In genomic region chr1:21871943-21872342, GRCh38 we compare ENCODE assay signal across 27 cellular contexts. TPM values are rescaled to one million over a fixed set of nuclear protein-coding genes. Genes with fewer than 3 reads are reported as not detected.
DNase-seq lines count a peak whose midpoint lies in the region; ATAC-seq, FAIRE-seq and TF ChIP-seq lines count a peak whose summit lies in the region.
"Had no signal": no experiment of that assay in that cellular context is flagged by ENCODE, and none has a peak within 500 bp of the region (broad histone marks: within the 10 kb centered on the region; RNA-seq: fewer than 3 reads in every experiment).

No MANE protein-coding gene starts in this region.

- TF ChIP-seq CTCF in PC-9 (conservative IDR thresholded peaks at IDR 0.05) (no peak), BE2C (IDR thresholded peaks at IDR 0.05; ENCODE audit: low read depth, low read length) (no peak)
- no peak for TF ChIP-seq CTCF in CD8-positive, alpha-beta T cell (IDR thresholded peaks at IDR 0.05)
- no peak for TF ChIP-seq CTCF in CD4-positive, alpha-beta T cell (IDR thresholded peaks at IDR 0.05)

- CTCF ChIA-PET in PC-9 (lab: Charles Lee): no interaction called here
- CTCF ChIA-PET in CD8-positive, alpha-beta T cell (lab: Charles Lee): no interaction called here
- CTCF ChIA-PET in CD4-positive, alpha-beta T cell (lab: Charles Lee): no interaction called here

- H3F3A ChIP-seq in PC-9 (ENCODE audit: insufficient read depth, low read depth): peaks cover 13% of the 10 kb centered on the region

- intact Hi-C loops in PC-9 (cut with micrococcal nuclease; ENCODE audit: unreplicated experiment): loop anchor here (1.0 to 5.0 kb wide), 2 partner anchors 65 to 85 kb away; partner anchors contain the start of gene HSPG2
- intact Hi-C loops in CD8-positive, alpha-beta T cell (cut with DNase I, micrococcal nuclease): no loop called here
- intact Hi-C loops in CD4-positive, alpha-beta T cell (cut with DNase I, micrococcal nuclease): no loop called here

- no TSS peak for BruUV-seq in PC-9 (replicated peaks; lab: Mats Ljungman, UMichigan)

- no peaks in the 10 kb centered on the region for H3K79me2 ChIP-seq in PC-9 (ENCODE audit: low read depth)

- no peaks in the 10 kb centered on the region for H3K9me3 ChIP-seq in PC-9 (ENCODE audit: insufficient read depth, low read depth)
- H3K9me3 ChIP-seq in BE2C: no peaks in the 10 kb centered on the region
- H3K9me3 ChIP-seq in CD8-positive, alpha-beta T cell (ENCODE audit: low read length): no peaks in the 10 kb centered on the region
- H3K9me3 ChIP-seq in CD4-positive, alpha-beta T cell (ENCODE audit: control insufficient read depth, low read length): no peaks in the 10 kb centered on the region
- H3K9me3 ChIP-seq: Caco-2, heart left ventricle, vagina had no signal

- POLR2A ChIA-PET in PC-9 (lab: Charles Lee; ENCODE audit: unreplicated experiment): no interaction called here
- POLR2A ChIA-PET in CD8-positive, alpha-beta T cell (lab: Charles Lee): no interaction called here
- POLR2A ChIA-PET in CD4-positive, alpha-beta T cell (lab: Charles Lee): no interaction called here

- ATAC-seq in esophagus mucosa: peak; percentile 24
- ATAC-seq in stimulated activated naive B cell treated with anti-CD40 and anti-IgM and Interleukin-4, amounts not matched to agents 10 μg/mL and 1 μg/mL and 100 μg/mL, for 72 hours (replicated peaks): no peak
- ATAC-seq in CD8-positive, alpha-beta T cell: no peak
- ATAC-seq in CD4-positive, alpha-beta T cell (ENCODE audit: poor library complexity): no peak
- no peak for ATAC-seq in HG03159 (IDR thresholded peaks at IDR 0.05; ENCODE audit: unreplicated experiment)
- ATAC-seq: GM23338; heart left ventricle; natural killer cell treated with Interleukin-12 subunit alpha and Interleukin-12 subunit beta and Interleukin-15 and Interleukin-18, amount 100 ng/mL, for 72 hours had no signal

- peaks cover 0 to 6% of the 10 kb centered on the region in 2 donors for H3K27me3 Mint-ChIP-seq in stimulated activated naive B cell treated with anti-CD40 and anti-IgM and Interleukin-4, amounts not matched to agents 10 μg/mL and 1 μg/mL and 100 μg/mL, for 72 hours
- no peaks in the 10 kb centered on the region for H3K27me3 Mint-ChIP-seq in CD8-positive, alpha-beta T cell (ENCODE audit: low read depth)
- no peaks in the 10 kb centered on the region for H3K27me3 Mint-ChIP-seq in CD4-positive, alpha-beta T cell
- H3K27me3 Mint-ChIP-seq: activated CD4-positive, alpha-beta T cell treated with anti-CD3 and anti-CD28 coated beads, Interleukin-2, amount 10 ng/mL, durations not matched to agents 7 days and 5 days; natural killer cell treated with Interleukin-12 subunit alpha and Interleukin-12 subunit beta and Interleukin-15 and Interleukin-18, amount 100 ng/mL, for 72 hours had no signal

- H3K9me2 ChIP-seq in PC-9 (ENCODE audit: insufficient read depth): no peaks in the 10 kb centered on the region

- DNase-seq in GM12891 (ENCODE audit: insufficient read length, low spot score) (no peak), PC-9 (peak; percentile 83 to 85), BE2C (no peak)
- DNase-seq in stimulated activated naive B cell treated with anti-CD40 and anti-IgM and Interleukin-4, amounts not matched to agents 10 μg/mL and 1 μg/mL and 100 μg/mL, for 72 hours: no peak
- DNase-seq in CD8-positive, alpha-beta T cell: no peak
- no peak for DNase-seq in CD4-positive, alpha-beta T cell
- DNase-seq: activated CD4-positive, alpha-beta T cell treated with anti-CD3 and anti-CD28 coated beads, Interleukin-2, amount 10 ng/mL, durations not matched to agents 7 days and 5 days; activated naive CD4-positive, alpha-beta T cell treated with anti-CD3 and anti-CD28 coated beads for 36 hours; brain microvascular endothelial cell; Caco-2; heart left ventricle; KBM-7; NCI-H1105 treated with DMSO at 0.1 percent for 48 hours; NCI-H2171; NCI-H82; stimulated activated naive CD4-positive, alpha-beta T cell treated with Interleukin-2 at 50 U/mL for 16 hours had no signal

- H3K27ac Mint-ChIP-seq in stimulated activated naive B cell treated with anti-CD40 and anti-IgM and Interleukin-4, amounts not matched to agents 10 μg/mL and 1 μg/mL and 100 μg/mL, for 72 hours: peak overlapping the region; percentile 56
- no peak overlapping the region for H3K27ac Mint-ChIP-seq in CD8-positive, alpha-beta T cell
- no peak overlapping the region for H3K27ac Mint-ChIP-seq in CD4-positive, alpha-beta T cell
- H3K27ac Mint-ChIP-seq: activated CD4-positive, alpha-beta T cell treated with anti-CD3 and anti-CD28 coated beads, Interleukin-2, amount 10 ng/mL, durations not matched to agents 7 days and 5 days; activated naive CD4-positive, alpha-beta T cell treated with anti-CD3 and anti-CD28 coated beads for 36 hours; GM23338; natural killer cell treated with Interleukin-12 subunit alpha and Interleukin-12 subunit beta and Interleukin-15 and Interleukin-18, amount 100 ng/mL, for 72 hours had no signal

- H3K27me3 ChIP-seq in PC-9 (ENCODE audit: insufficient read depth, low read depth) (no peaks in the 10 kb centered on the region), BE2C (no peaks in the 10 kb centered on the region)
- H3K27me3 ChIP-seq in CD8-positive, alpha-beta T cell (ENCODE audit: insufficient read depth, low read length): no peaks in the 10 kb centered on the region
- no peaks in the 10 kb centered on the region for H3K27me3 ChIP-seq in CD4-positive, alpha-beta T cell (ENCODE audit: control insufficient read depth, insufficient read depth, low read length)
- H3K27me3 ChIP-seq: brain microvascular endothelial cell, heart left ventricle, vagina had no signal

- peak overlapping the region; percentile 55 for H3K4me2 ChIP-seq in PC-9
- H3K4me2 ChIP-seq: GM23338 had no signal

- H3K4me3 ChIP-seq in PC-9: no peak overlapping the region
- H3K4me3 ChIP-seq in BE2C (ENCODE audit: low read depth, low read length): no peak overlapping the region
- H3K4me3 ChIP-seq in CD8-positive, alpha-beta T cell (ENCODE audit: low read depth, low read length): no peak overlapping the region
- H3K4me3 ChIP-seq: GM23338, heart left ventricle, vagina had no signal

- H3K4me3 Mint-ChIP-seq in stimulated activated naive B cell treated with anti-CD40 and anti-IgM and Interleukin-4, amounts not matched to agents 10 μg/mL and 1 μg/mL and 100 μg/mL, for 72 hours: no peak overlapping the region
- H3K4me3 Mint-ChIP-seq in CD8-positive, alpha-beta T cell: no peak overlapping the region
- H3K4me3 Mint-ChIP-seq in CD4-positive, alpha-beta T cell: no peak overlapping the region
- H3K4me3 Mint-ChIP-seq: activated CD4-positive, alpha-beta T cell treated with anti-CD3 and anti-CD28 coated beads, Interleukin-2, amount 10 ng/mL, durations not matched to agents 7 days and 5 days; activated naive CD4-positive, alpha-beta T cell treated with anti-CD3 and anti-CD28 coated beads for 36 hours; GM23338; natural killer cell treated with Interleukin-12 subunit alpha and Interleukin-12 subunit beta and Interleukin-15 and Interleukin-18, amount 100 ng/mL, for 72 hours had no signal

- H3K4me1 ChIP-seq in PC-9 (replicated peaks; ENCODE audit: insufficient read depth) (peaks cover 37% of the 10 kb centered on the region), BE2C (no peaks in the 10 kb centered on the region)
- no peaks in the 10 kb centered on the region for H3K4me1 ChIP-seq in CD8-positive, alpha-beta T cell (ENCODE audit: insufficient read depth, low read length)
- H3K4me1 ChIP-seq: Caco-2 had no signal

- H3K36me3 Mint-ChIP-seq in stimulated activated naive B cell treated with anti-CD40 and anti-IgM and Interleukin-4, amounts not matched to agents 10 μg/mL and 1 μg/mL and 100 μg/mL, for 72 hours: no peaks in the 10 kb centered on the region
- H3K36me3 Mint-ChIP-seq in CD8-positive, alpha-beta T cell: no peaks in the 10 kb centered on the region
- H3K36me3 Mint-ChIP-seq in CD4-positive, alpha-beta T cell (ENCODE audit: low read depth): no peaks in the 10 kb centered on the region
- H3K36me3 Mint-ChIP-seq: natural killer cell treated with Interleukin-12 subunit alpha and Interleukin-12 subunit beta and Interleukin-15 and Interleukin-18, amount 100 ng/mL, for 72 hours had no signal

- H4K20me1 ChIP-seq in PC-9 (ENCODE audit: insufficient read depth): no peaks in the 10 kb centered on the region

- H3K4me1 Mint-ChIP-seq in stimulated activated naive B cell treated with anti-CD40 and anti-IgM and Interleukin-4, amounts not matched to agents 10 μg/mL and 1 μg/mL and 100 μg/mL, for 72 hours: peaks cover 4 to 15% of the 10 kb centered on the region in 2 donors
- no peaks in the 10 kb centered on the region for H3K4me1 Mint-ChIP-seq in CD8-positive, alpha-beta T cell (ENCODE audit: low read depth)
- H3K4me1 Mint-ChIP-seq in CD4-positive, alpha-beta T cell (ENCODE audit: low read depth): no peaks in the 10 kb centered on the region
- H3K4me1 Mint-ChIP-seq: activated CD4-positive, alpha-beta T cell treated with anti-CD3 and anti-CD28 coated beads, Interleukin-2, amount 10 ng/mL, durations not matched to agents 7 days and 5 days had no signal

- no peak overlapping the region for H3K27ac ChIP-seq in PC-9
- no peak overlapping the region for H3K27ac ChIP-seq in CD8-positive, alpha-beta T cell (ENCODE audit: low read depth, low read length)
- H3K27ac ChIP-seq in CD4-positive, alpha-beta T cell (ENCODE audit: low read depth, low read length): no peak overlapping the region
- H3K27ac ChIP-seq: brain microvascular endothelial cell, vagina had no signal

- peak; percentile 45 for FAIRE-seq in GM12891 (lab: Jason Lieb, UNC)
- FAIRE-seq: G401.6, GM12892, RCC 7860 had no signal

- H3K36me3 ChIP-seq in PC-9 (ENCODE audit: low read depth) (no peaks in the 10 kb centered on the region), BE2C (no peaks in the 10 kb centered on the region)
- no peaks in the 10 kb centered on the region for H3K36me3 ChIP-seq in CD8-positive, alpha-beta T cell (ENCODE audit: insufficient read depth, low read length)

- TF ChIP-seq POLR2A in GM12891 (IDR thresholded peaks at IDR 0.05; ENCODE audit: low read depth, low read length): no peak

- H2AFZ ChIP-seq in PC-9: no peak overlapping the region
- H2AFZ ChIP-seq: GM23338 had no signal

- no peaks in the 10 kb centered on the region for H3K9me3 Mint-ChIP-seq in stimulated activated naive B cell treated with anti-CD40 and anti-IgM and Interleukin-4, amounts not matched to agents 10 μg/mL and 1 μg/mL and 100 μg/mL, for 72 hours
- no peaks in the 10 kb centered on the region for H3K9me3 Mint-ChIP-seq in CD8-positive, alpha-beta T cell
- no peaks in the 10 kb centered on the region for H3K9me3 Mint-ChIP-seq in CD4-positive, alpha-beta T cell
- H3K9me3 Mint-ChIP-seq: activated CD4-positive, alpha-beta T cell treated with anti-CD3 and anti-CD28 coated beads, Interleukin-2, amount 10 ng/mL, durations not matched to agents 7 days and 5 days; activated naive CD4-positive, alpha-beta T cell treated with anti-CD3 and anti-CD28 coated beads for 36 hours; GM23338; natural killer cell treated with Interleukin-12 subunit alpha and Interleukin-12 subunit beta and Interleukin-15 and Interleukin-18, amount 100 ng/mL, for 72 hours had no signal

TF ChIP-seq in GM12891, 5 proteins besides CTCF, POLR2A, EP300 and RAD21 (continues in another document):
- TF ChIP-seq POU2F2 (IDR thresholded peaks at IDR 0.05; ENCODE audit: low read depth, low read length) (no peak), SPI1 (IDR thresholded peaks at IDR 0.05; ENCODE audit: low read depth, low read length) (no peak)

RNA-seq across cellular contexts. Expression of gene LDLRAD2, which starts 59.9 kb away (rescaled TPM):
- polyA plus RNA-seq in GM12891 (2012; ENCODE audit: low read depth, missing spikeins): 0.74 TPM
- total RNA-seq in PC-9 (2021): not detected in 2 replicates
- 0.04 TPM for total RNA-seq in esophagus mucosa
- not detected for polyA plus RNA-seq in BE2C (2012; ENCODE audit: insufficient read depth, insufficient read length, low read depth)
- not detected for total RNA-seq in CD8-positive, alpha-beta T cell
- total RNA-seq in CD4-positive, alpha-beta T cell: not detected
- total RNA-seq: activated CD4-positive, alpha-beta T cell treated with anti-CD3 and anti-CD28 coated beads, Interleukin-2, amount 10 ng/mL, durations not matched to agents 7 days and 5 days; activated naive CD4-positive, alpha-beta T cell treated with anti-CD3 and anti-CD28 coated beads for 36 hours; Caco-2; dermis microvascular lymphatic vessel endothelial cell; lung microvascular endothelial cell; natural killer cell treated with Interleukin-12 subunit alpha and Interleukin-12 subunit beta and Interleukin-15 and Interleukin-18, amount 100 ng/mL, for 72 hours; pulmonary artery endothelial cell; vagina had no signal

Comparison
In these comparisons a context has a peak if more than half of its experiments do, and no peak if none do; other contexts are left out.
1. DNase-seq: peak in PC-9 (2 of 2); none in GM12891 (single experiment), stimulated activated naive B cell treated with anti-CD40 and anti-IgM and Interleukin-4, amounts not matched to agents 10 μg/mL and 1 μg/mL and 100 μg/mL, for 72 hours (single experiment), BE2C (single experiment), CD8-positive, alpha-beta T cell (0 of 7) and CD4-positive, alpha-beta T cell (0 of 10).